Comparison of ENCODE assay signal across 20 cellular contexts in the genomic region with DNA sequence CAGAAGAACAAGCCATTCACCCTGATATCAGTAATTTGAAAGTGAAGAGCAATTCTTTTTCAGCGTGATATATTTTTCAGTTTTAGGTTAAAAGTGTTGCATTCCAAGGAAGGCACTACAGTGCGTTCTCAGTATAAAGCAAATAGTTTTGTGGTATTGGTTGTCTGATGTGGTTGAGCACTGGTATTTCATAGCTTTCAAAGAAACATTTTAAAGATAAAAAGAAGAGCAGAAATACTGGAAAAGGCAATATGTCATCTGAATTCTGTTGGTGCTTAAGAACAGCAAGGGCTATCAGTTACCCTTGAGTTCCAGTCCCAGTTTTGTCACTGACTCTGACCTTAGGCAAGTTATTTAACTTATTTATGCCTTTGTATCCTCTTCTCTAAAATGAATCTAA.
DNase-seq lines count a peak whose midpoint lies in the region; ATAC-seq, FAIRE-seq and TF ChIP-seq lines count a peak whose summit lies in the region.
"Had no signal": no experiment of that assay in that cellular context is flagged by ENCODE, and none has a peak within 500 bp of the region (broad histone marks: within the 10 kb centered on the region; RNA-seq: fewer than 3 reads in every experiment).

No MANE protein-coding gene starts in this region.

- no peak for TF ChIP-seq RAD21 in SK-N-SH (IDR thresholded peaks at IDR 0.05; ENCODE audit: low read length)

- intact Hi-C loops in pancreas (cut with DNase I): no loop called here

- no peaks in the 10 kb centered on the region for H4K20me1 ChIP-seq in SK-N-SH (ENCODE audit: insufficient read depth)

- no peak overlapping the region for H3K4me2 ChIP-seq in SK-N-SH

- DNase-seq in HT1080 (ENCODE audit: low read depth) (peak; percentile 2), SK-N-SH (no peak), fibroblast of peridontal ligament (ENCODE audit: extremely low read depth) (peak; percentile 59), urothelium cell line (ENCODE audit: low spot score) (peak; percentile 20), DMS114 treated with DMSO at 0.1 percent for 48 hours (lab: John Stamatoyannopoulos, UW; ENCODE audit: unreplicated experiment) (no peak), pancreas (no peak)
- DNase-seq in activated CD8-positive, alpha-beta memory T cell treated with anti-CD3 and anti-CD28 coated beads, Interleukin-2, amount 10 ng/mL, durations not matched to agents 7 days and 5 days: no peak
- DNase-seq: activated CD4-positive, alpha-beta T cell treated with anti-CD3 and anti-CD28 coated beads for 1 hour; activated CD8-positive, alpha-beta memory T cell treated with anti-CD3 and anti-CD28 coated beads, Interleukin-2, amount 50 U/mL, for 4 hours; activated gamma-delta T cell; aorta; glutamatergic neuron; Kasumi-1; mammary epithelial cell; natural killer cell; NCI-H146; NCI-H2227 treated with DMSO at 0.1 percent for 48 hours; psoas muscle; spleen had no signal

- H3K9ac ChIP-seq in SK-N-SH: no peak overlapping the region

- H3K27ac Mint-ChIP-seq in activated CD8-positive, alpha-beta memory T cell treated with anti-CD3 and anti-CD28 coated beads, Interleukin-2, amount 10 ng/mL, durations not matched to agents 7 days and 5 days: no peak overlapping the region
- H3K27ac Mint-ChIP-seq: natural killer cell had no signal

- H3K9me3 ChIP-seq in SK-N-SH (no peaks in the 10 kb centered on the region), pancreas (no peaks in the 10 kb centered on the region)
- H3K9me3 ChIP-seq: HAP-1, psoas muscle, spleen had no signal

- no peaks in the 10 kb centered on the region for H3K9me3 Mint-ChIP-seq in activated CD8-positive, alpha-beta memory T cell treated with anti-CD3 and anti-CD28 coated beads, Interleukin-2, amount 10 ng/mL, durations not matched to agents 7 days and 5 days (ENCODE audit: low read depth)
- H3K9me3 Mint-ChIP-seq: natural killer cell had no signal

- POLR2A ChIA-PET in SK-N-SH (lab: Yijun Ruan, JAX): interaction anchor here (0.5 kb wide), 1 partner anchor 65 kb away, joined by 3 read pairs; no protein-coding TSS in a partner anchor

- TF ChIP-seq CTCF in SK-N-SH (IDR thresholded peaks at IDR 0.05) (no peak), pancreas (IDR thresholded peaks at IDR 0.05) (no peak)

- H3K27ac ChIP-seq in SK-N-SH (ENCODE audit: low read depth in 2 of 2, low read length in 1 of 2) (peak overlapping the region in 1 of 2 experiments; percentile 47; a peak in 1 of 4 replicates), pancreas (no peak overlapping the region)
- H3K27ac ChIP-seq: psoas muscle had no signal

- H3K4me1 Mint-ChIP-seq in activated CD8-positive, alpha-beta memory T cell treated with anti-CD3 and anti-CD28 coated beads, Interleukin-2, amount 10 ng/mL, durations not matched to agents 7 days and 5 days: peaks cover 12% of the 10 kb centered on the region

- no peaks in the 10 kb centered on the region for H3K9me2 ChIP-seq in SK-N-SH

- FAIRE-seq in urothelium cell line (lab: Jason Lieb, UNC) (peak; percentile 79), pancreas (lab: Jason Lieb, UNC) (no peak)

- CTCF ChIA-PET in SK-N-SH (lab: Yijun Ruan, JAX): no interaction called here
- CTCF ChIA-PET in activated CD8-positive, alpha-beta memory T cell treated with anti-CD3 and anti-CD28 coated beads, Interleukin-2, amount 10 ng/mL, durations not matched to agents 7 days and 5 days (lab: Charles Lee): no interaction called here

- H3K36me3 ChIP-seq in SK-N-SH (replicated peaks in 1 of 2; ENCODE audit: control insufficient read depth in 1 of 2, insufficient read depth in 2 of 2, low read length in 1 of 2) (no peaks in the 10 kb centered on the region), pancreas (no peaks in the 10 kb centered on the region)
- H3K36me3 ChIP-seq: HAP-1, spleen had no signal

- no peak overlapping the region for H3K4me3 Mint-ChIP-seq in activated CD8-positive, alpha-beta memory T cell treated with anti-CD3 and anti-CD28 coated beads, Interleukin-2, amount 10 ng/mL, durations not matched to agents 7 days and 5 days
- H3K4me3 Mint-ChIP-seq: natural killer cell had no signal

- ATAC-seq in activated CD8-positive, alpha-beta memory T cell treated with anti-CD3 and anti-CD28 coated beads, Interleukin-2, amount 10 ng/mL, durations not matched to agents 7 days and 5 days: no peak
- no peak for ATAC-seq in pancreas
- ATAC-seq: natural killer cell, psoas muscle had no signal

- peaks cover 4% of the 10 kb centered on the region for H3F3A ChIP-seq in SK-N-SH (replicated peaks; ENCODE audit: insufficient read depth)

- no peak overlapping the region for H3K4me3 ChIP-seq in SK-N-SH (ENCODE audit: low read depth in 2 of 2, low read length in 1 of 2)
- no peak overlapping the region for H3K4me3 ChIP-seq in pancreas
- H3K4me3 ChIP-seq: HAP-1, psoas muscle, spleen had no signal

- H3K27me3 ChIP-seq in SK-N-SH (ENCODE audit: insufficient read depth) (no peaks in the 10 kb centered on the region), pancreas (no peaks in the 10 kb centered on the region)
- H3K27me3 ChIP-seq: spleen had no signal

- H3K4me1 ChIP-seq in SK-N-SH (ENCODE audit: control insufficient read depth in 1 of 2, insufficient read depth in 2 of 2, low read depth in 1 of 2, low read length in 1 of 2): peaks cover 13 to 24% of the 10 kb centered on the region in 2 experiments; a peak in 3 of 4 replicates
- H3K4me1 ChIP-seq in pancreas: peaks cover 0 to 9% (median 0%) of the 10 kb centered on the region in 3 donors

- peak in 1 of 2 experiments; percentile 25; a peak in 1 of 4 replicates for TF ChIP-seq EP300 in SK-N-SH (IDR thresholded peaks at IDR 0.05; ENCODE audit: borderline replicate concordance in 1 of 2, low read depth in 1 of 2, low read length in 1 of 2)

- H3K79me2 ChIP-seq in SK-N-SH (ENCODE audit: insufficient read depth): no peaks in the 10 kb centered on the region

- no peak overlapping the region for H2AFZ ChIP-seq in SK-N-SH (ENCODE audit: low read depth)

- no peaks in the 10 kb centered on the region for H3K27me3 Mint-ChIP-seq in activated CD8-positive, alpha-beta memory T cell treated with anti-CD3 and anti-CD28 coated beads, Interleukin-2, amount 10 ng/mL, durations not matched to agents 7 days and 5 days

- 71% methylated on average over 2 of the region's 2 CpGs for WGBS in SK-N-SH (ENCODE audit: low lambda C conversion rate)
- 92 to 95% methylated on average over 2 of the region's 2 CpGs for WGBS in pancreas, 2 donors

- peaks cover 6% of the 10 kb centered on the region for H3K36me3 Mint-ChIP-seq in activated CD8-positive, alpha-beta memory T cell treated with anti-CD3 and anti-CD28 coated beads, Interleukin-2, amount 10 ng/mL, durations not matched to agents 7 days and 5 days
- H3K36me3 Mint-ChIP-seq: natural killer cell had no signal

TF ChIP-seq in SK-N-SH, 30 proteins besides CTCF, POLR2A, EP300 and RAD21:
- TF ChIP-seq JUND (IDR thresholded peaks at IDR 0.05) (0 out of 2 replicates have a peak, but pooled peaks have one; percentile 14), EZH2phosphoT487 (IDR thresholded peaks at IDR 0.05; ENCODE audit: borderline replicate concordance, low read depth) (no peak), CHD2 (IDR thresholded peaks at IDR 0.05; ENCODE audit: low read length, partially characterized antibody) (no peak), TCF12 (IDR thresholded peaks at IDR 0.05) (peak; percentile 53), TEAD4 (IDR thresholded peaks at IDR 0.05; ENCODE audit: borderline replicate concordance, insufficient read depth) (0 out of 2 replicates have a peak, but pooled peaks have one; percentile 19)
- TF ChIP-seq, protein P1, sequence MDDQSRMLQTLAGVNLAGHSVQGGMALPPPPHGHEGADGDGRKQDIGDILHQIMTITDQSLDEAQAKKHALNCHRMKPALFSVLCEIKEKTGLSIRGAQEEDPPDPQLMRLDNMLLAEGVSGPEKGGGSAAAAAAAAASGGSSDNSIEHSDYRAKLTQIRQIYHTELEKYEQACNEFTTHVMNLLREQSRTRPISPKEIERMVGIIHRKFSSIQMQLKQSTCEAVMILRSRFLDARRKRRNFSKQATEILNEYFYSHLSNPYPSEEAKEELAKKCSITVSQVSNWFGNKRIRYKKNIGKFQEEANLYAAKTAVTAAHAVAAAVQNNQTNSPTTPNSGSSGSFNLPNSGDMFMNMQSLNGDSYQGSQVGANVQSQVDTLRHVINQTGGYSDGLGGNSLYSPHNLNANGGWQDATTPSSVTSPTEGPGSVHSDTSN (IDR thresholded peaks at IDR 0.05): peak; percentile 38; the same call in 1 of the 2 replicates

Comparison
In these comparisons a context has a peak if more than half of its experiments do, and no peak if none do; other contexts are left out.
1. DNase-seq: peak in HT1080 (single experiment), fibroblast of peridontal ligament (single experiment) and urothelium cell line (single experiment); none in SK-N-SH (single experiment), activated CD8-positive, alpha-beta memory T cell treated with anti-CD3 and anti-CD28 coated beads, Interleukin-2, amount 10 ng/mL, durations not matched to agents 7 days and 5 days (single experiment), DMS114 treated with DMSO at 0.1 percent for 48 hours (single experiment) and pancreas (0 of 6).